Comparison of ENCODE assay signal across 17 cellular contexts in genomic region chr15:57060799-57061198, GRCh38.
DNase-seq lines count a peak whose midpoint lies in the region; ATAC-seq and TF ChIP-seq lines count a peak whose summit lies in the region.
"Had no signal": no experiment of that assay in that cellular context is flagged by ENCODE, and none has a peak within 500 bp of the region (broad histone marks: within the 10 kb centered on the region; RNA-seq: fewer than 3 reads in every experiment).

No MANE protein-coding gene starts in this region.

- peaks cover 4% of the 10 kb centered on the region for H3K36me3 Mint-ChIP-seq in activated T-helper 1 cell treated with anti-CD3 and anti-CD28 coated beads, Interleukin-12 subunit alpha, Interleukin-12 subunit beta, Interleukin-2, Interleukin-4 antibody, amounts not matched to agents 30 ng/mL and 10 ng/mL and 1 ng/mL, durations not matched to agents 14 hours and 24 hours and 36 hours (ENCODE audit: low read depth)

- no peak overlapping the region for H3K4me3 Mint-ChIP-seq in activated T-helper 1 cell treated with anti-CD3 and anti-CD28 coated beads, Interleukin-12 subunit alpha, Interleukin-12 subunit beta, Interleukin-2, Interleukin-4 antibody, amounts not matched to agents 30 ng/mL and 10 ng/mL and 1 ng/mL, durations not matched to agents 14 hours and 24 hours and 36 hours
- H3K4me3 Mint-ChIP-seq: activated naive CD4-positive, alpha-beta T cell treated with anti-CD3 and anti-CD28 coated beads, Interleukin-2, amount 10 ng/mL, durations not matched to agents 7 days and 5 days; CD4-positive, CD25-positive, alpha-beta regulatory T cell; stimulated activated memory B cell treated with anti-CD40 and anti-IgM and Interleukin-4, amounts not matched to agents 10 μg/mL and 1 μg/mL and 100 μg/mL, for 72 hours had no signal

- no peak for TF ChIP-seq CTCF in AG09319 (IDR thresholded peaks at IDR 0.05; ENCODE audit: low read depth, low read length)
- TF ChIP-seq CTCF in cardiac fibroblast (IDR thresholded peaks at IDR 0.05; ENCODE audit: low read depth, low read length): no peak

- H3K9me3 Mint-ChIP-seq in activated T-helper 1 cell treated with anti-CD3 and anti-CD28 coated beads, Interleukin-12 subunit alpha, Interleukin-12 subunit beta, Interleukin-2, Interleukin-4 antibody, amounts not matched to agents 30 ng/mL and 10 ng/mL and 1 ng/mL, durations not matched to agents 14 hours and 24 hours and 36 hours: no peaks in the 10 kb centered on the region
- H3K9me3 Mint-ChIP-seq: activated naive CD4-positive, alpha-beta T cell treated with anti-CD3 and anti-CD28 coated beads, Interleukin-2, amount 10 ng/mL, durations not matched to agents 7 days and 5 days; CD4-positive, CD25-positive, alpha-beta regulatory T cell; stimulated activated memory B cell treated with anti-CD40 and anti-IgM and Interleukin-4, amounts not matched to agents 10 μg/mL and 1 μg/mL and 100 μg/mL, for 72 hours had no signal

- ATAC-seq in HG03095 (IDR thresholded peaks at IDR 0.05; ENCODE audit: unreplicated experiment): no peak
- ATAC-seq: Right ventricle myocardium inferior; stimulated activated memory B cell treated with anti-CD40 and anti-IgM and Interleukin-4, amounts not matched to agents 10 μg/mL and 1 μg/mL and 100 μg/mL, for 72 hours had no signal

- intact Hi-C loops in activated T-helper 1 cell treated with anti-CD3 and anti-CD28 coated beads, Interleukin-12 subunit alpha, Interleukin-12 subunit beta, Interleukin-2, Interleukin-4 antibody, amounts not matched to agents 30 ng/mL and 10 ng/mL and 1 ng/mL, durations not matched to agents 14 hours and 24 hours and 36 hours (cut with micrococcal nuclease): no loop called here

- H3K4me3 ChIP-seq in cardiac fibroblast (replicated peaks in 1 of 2; ENCODE audit: low read depth in 2 of 2, low read length in 2 of 2): no peak overlapping the region

- H3K27ac Mint-ChIP-seq in activated T-helper 1 cell treated with anti-CD3 and anti-CD28 coated beads, Interleukin-12 subunit alpha, Interleukin-12 subunit beta, Interleukin-2, Interleukin-4 antibody, amounts not matched to agents 30 ng/mL and 10 ng/mL and 1 ng/mL, durations not matched to agents 14 hours and 24 hours and 36 hours: no peak overlapping the region
- H3K27ac Mint-ChIP-seq: activated naive CD4-positive, alpha-beta T cell treated with anti-CD3 and anti-CD28 coated beads, Interleukin-2, amount 10 ng/mL, durations not matched to agents 7 days and 5 days; CD4-positive, CD25-positive, alpha-beta regulatory T cell; stimulated activated memory B cell treated with anti-CD40 and anti-IgM and Interleukin-4, amounts not matched to agents 10 μg/mL and 1 μg/mL and 100 μg/mL, for 72 hours had no signal

- peaks cover 20% of the 10 kb centered on the region for H3K4me1 Mint-ChIP-seq in activated T-helper 1 cell treated with anti-CD3 and anti-CD28 coated beads, Interleukin-12 subunit alpha, Interleukin-12 subunit beta, Interleukin-2, Interleukin-4 antibody, amounts not matched to agents 30 ng/mL and 10 ng/mL and 1 ng/mL, durations not matched to agents 14 hours and 24 hours and 36 hours (ENCODE audit: low read depth)
- H3K4me1 Mint-ChIP-seq: activated naive CD4-positive, alpha-beta T cell treated with anti-CD3 and anti-CD28 coated beads, Interleukin-2, amount 10 ng/mL, durations not matched to agents 7 days and 5 days had no signal

- DNase-seq in AG09319 (ENCODE audit: extremely low read depth, low read depth) (peak; percentile 4), NCI-H146 (lab: John Stamatoyannopoulos, UW) (peak; percentile 10), cardiac fibroblast (ENCODE audit: low read depth in 2 of 2) (peak; percentile 38 to 93), lung microvascular endothelial cell (ENCODE audit: low read depth in 2 of 2) (peak; percentile 77 to 85), islet precursor cell (no peak)
- DNase-seq in activated T-helper 1 cell treated with anti-CD3 and anti-CD28 coated beads, Interleukin-12 subunit alpha, Interleukin-12 subunit beta, Interleukin-2, Interleukin-4 antibody, amounts not matched to agents 30 ng/mL and 10 ng/mL and 1 ng/mL, durations not matched to agents 14 hours and 24 hours and 36 hours (ENCODE audit: low spot score): no peak
- DNase-seq in stimulated activated CD4-positive, alpha-beta T cell treated with anti-CD3 and anti-CD28 coated beads, Interleukin-2, amount 100 ng/mL, for 48 hours: no peak
- DNase-seq: activated CD4-positive, alpha-beta T cell treated with anti-CD3 and anti-CD28 coated beads for 48 hours; activated naive CD4-positive, alpha-beta T cell treated with anti-CD3 and anti-CD28 coated beads, Interleukin-2, amount 10 ng/mL, durations not matched to agents 7 days and 5 days; CD4-positive, CD25-positive, alpha-beta regulatory T cell; erythroblast; mesendoderm; NCI-H2081; stimulated activated CD4-positive, alpha-beta T cell treated with anti-CD3 and anti-CD28 coated beads, Interleukin-12 subunit alpha, Interleukin-12 subunit beta, amount 100 ng/mL, for 4 hours had no signal

- H3K27me3 Mint-ChIP-seq in activated T-helper 1 cell treated with anti-CD3 and anti-CD28 coated beads, Interleukin-12 subunit alpha, Interleukin-12 subunit beta, Interleukin-2, Interleukin-4 antibody, amounts not matched to agents 30 ng/mL and 10 ng/mL and 1 ng/mL, durations not matched to agents 14 hours and 24 hours and 36 hours (ENCODE audit: insufficient read depth): no peaks in the 10 kb centered on the region
- H3K27me3 Mint-ChIP-seq: activated naive CD4-positive, alpha-beta T cell treated with anti-CD3 and anti-CD28 coated beads, Interleukin-2, amount 10 ng/mL, durations not matched to agents 7 days and 5 days; CD4-positive, CD25-positive, alpha-beta regulatory T cell; stimulated activated memory B cell treated with anti-CD40 and anti-IgM and Interleukin-4, amounts not matched to agents 10 μg/mL and 1 μg/mL and 100 μg/mL, for 72 hours had no signal

Comparison
In these comparisons a context has a peak if more than half of its experiments do, and no peak if none do; other contexts are left out.
1. DNase-seq: peak in AG09319 (single experiment), NCI-H146 (single experiment), cardiac fibroblast (2 of 2) and lung microvascular endothelial cell (2 of 2); none in islet precursor cell (single experiment), activated T-helper 1 cell treated with anti-CD3 and anti-CD28 coated beads, Interleukin-12 subunit alpha, Interleukin-12 subunit beta, Interleukin-2, Interleukin-4 antibody, amounts not matched to agents 30 ng/mL and 10 ng/mL and 1 ng/mL, durations not matched to agents 14 hours and 24 hours and 36 hours (single experiment) and stimulated activated CD4-positive, alpha-beta T cell treated with anti-CD3 and anti-CD28 coated beads, Interleukin-2, amount 100 ng/mL, for 48 hours (0 of 2).